ENCODE assay signal across 8 cellular contexts in genomic region chr6:47308674-47309325, GRCh38. TPM values are rescaled to one million over a fixed set of nuclear protein-coding genes. Genes with fewer than 3 reads are reported as not detected.
DNase-seq lines count a peak whose midpoint lies in the region; ATAC-seq and TF ChIP-seq lines count a peak whose summit lies in the region.

No MANE protein-coding gene starts in this region.

- H3K27me3 ChIP-seq in HUES64 (ENCODE audit: insufficient read depth, low read length) (no peaks in the 10 kb centered on the region), ovary (no peaks in the 10 kb centered on the region)

- H3K27ac Mint-ChIP-seq in activated T-helper 1 cell treated with anti-CD3 and anti-CD28 coated beads, Interleukin-12 subunit alpha, Interleukin-12 subunit beta, Interleukin-2, Interleukin-4 antibody, amounts not matched to agents 30 ng/mL and 10 ng/mL and 1 ng/mL, durations not matched to agents 14 hours and 24 hours and 36 hours: no peak overlapping the region

- H3K4me1 ChIP-seq in HUES64 (ENCODE audit: insufficient read depth, low read length) (peaks cover 34% of the 10 kb centered on the region), ovary (ENCODE audit: insufficient read depth) (peaks cover 2% of the 10 kb centered on the region)

- H3K27me3 Mint-ChIP-seq in activated T-helper 1 cell treated with anti-CD3 and anti-CD28 coated beads, Interleukin-12 subunit alpha, Interleukin-12 subunit beta, Interleukin-2, Interleukin-4 antibody, amounts not matched to agents 30 ng/mL and 10 ng/mL and 1 ng/mL, durations not matched to agents 14 hours and 24 hours and 36 hours (ENCODE audit: insufficient read depth): peaks cover 49% of the 10 kb centered on the region

- TF ChIP-seq EP300 in ovary (IDR thresholded peaks at IDR 0.05): no peak

- peaks cover 16% of the 10 kb centered on the region for H3K4me1 Mint-ChIP-seq in activated T-helper 1 cell treated with anti-CD3 and anti-CD28 coated beads, Interleukin-12 subunit alpha, Interleukin-12 subunit beta, Interleukin-2, Interleukin-4 antibody, amounts not matched to agents 30 ng/mL and 10 ng/mL and 1 ng/mL, durations not matched to agents 14 hours and 24 hours and 36 hours (ENCODE audit: low read depth)

- peak overlapping the region; percentile 92 for H3K9ac ChIP-seq in HUES64 (ENCODE audit: low read depth, low read length)

- TF ChIP-seq POLR2A in ovary (IDR thresholded peaks at IDR 0.05): no peak

- H3K9me3 ChIP-seq in HUES64 (ENCODE audit: insufficient read depth, low read depth, low read length): no peaks in the 10 kb centered on the region
- H3K9me3 ChIP-seq in ovary: no peaks in the 10 kb centered on the region

- H3K4me3 Mint-ChIP-seq in activated T-helper 1 cell treated with anti-CD3 and anti-CD28 coated beads, Interleukin-12 subunit alpha, Interleukin-12 subunit beta, Interleukin-2, Interleukin-4 antibody, amounts not matched to agents 30 ng/mL and 10 ng/mL and 1 ng/mL, durations not matched to agents 14 hours and 24 hours and 36 hours: peak overlapping the region; percentile 65

- DNase-seq in activated T-helper 1 cell treated with anti-CD3 and anti-CD28 coated beads, Interleukin-12 subunit alpha, Interleukin-12 subunit beta, Interleukin-2, Interleukin-4 antibody, amounts not matched to agents 30 ng/mL and 10 ng/mL and 1 ng/mL, durations not matched to agents 14 hours and 24 hours and 36 hours (ENCODE audit: low spot score): no peak
- peak in 39 of 42 donors; percentile 8 to 68 (median 33) for DNase-seq in head of caudate nucleus
- peak; percentile 14 to 42 (median 19) for DNase-seq in ovary
- DNase-seq in NCI-H2107 (lab: John Stamatoyannopoulos, UW): no peak
- no peak for DNase-seq in NCI-H128 (lab: John Stamatoyannopoulos, UW; ENCODE audit: unreplicated experiment)

- under 1% methylated on average over 48 of the region's 49 CpGs for WGBS in HUES64
- WGBS in ovary, 3 donors: 0 to 2% (median 0%) methylated on average over 49 of the region's 49 CpGs

- H3K27ac ChIP-seq in C4-2B: peak overlapping the region; percentile 74
- H3K27ac ChIP-seq in HUES64 (ENCODE audit: low read depth, low read length): no peak overlapping the region; the same call in 1 of the 2 replicates
- H3K27ac ChIP-seq in ovary: peak overlapping the region; percentile 33 to 43

- H3K4me3 ChIP-seq in HUES64 (ENCODE audit: low read length): peak overlapping the region; percentile 79
- peak overlapping the region; percentile 58 for H3K4me3 ChIP-seq in ovary

- H3K9me3 Mint-ChIP-seq in activated T-helper 1 cell treated with anti-CD3 and anti-CD28 coated beads, Interleukin-12 subunit alpha, Interleukin-12 subunit beta, Interleukin-2, Interleukin-4 antibody, amounts not matched to agents 30 ng/mL and 10 ng/mL and 1 ng/mL, durations not matched to agents 14 hours and 24 hours and 36 hours: no peaks in the 10 kb centered on the region

- intact Hi-C loops in activated T-helper 1 cell treated with anti-CD3 and anti-CD28 coated beads, Interleukin-12 subunit alpha, Interleukin-12 subunit beta, Interleukin-2, Interleukin-4 antibody, amounts not matched to agents 30 ng/mL and 10 ng/mL and 1 ng/mL, durations not matched to agents 14 hours and 24 hours and 36 hours (cut with micrococcal nuclease): no loop called here
- intact Hi-C loops in head of caudate nucleus (cut with DNase I) (loop anchor here (5.0 to 10.0 kb wide), 2 partner anchors 211 to 454 kb away; no protein-coding TSS in a partner anchor), ovary (cut with DNase I) (loop anchor here in 3 of 4 donors (2.0 to 10.0 kb wide), 8 partner anchors 61 to 460 kb away; no protein-coding TSS in a partner anchor)

- peaks cover 2% of the 10 kb centered on the region for H3K36me3 Mint-ChIP-seq in activated T-helper 1 cell treated with anti-CD3 and anti-CD28 coated beads, Interleukin-12 subunit alpha, Interleukin-12 subunit beta, Interleukin-2, Interleukin-4 antibody, amounts not matched to agents 30 ng/mL and 10 ng/mL and 1 ng/mL, durations not matched to agents 14 hours and 24 hours and 36 hours (ENCODE audit: low read depth)

- H3K36me3 ChIP-seq in HUES64 (ENCODE audit: insufficient read depth, low read length) (peaks cover 11% of the 10 kb centered on the region; the same call in 1 of the 2 replicates), ovary (no peaks in the 10 kb centered on the region)

- TF ChIP-seq CTCF in C4-2B (conservative IDR thresholded peaks at IDR 0.05) (no peak), ovary (IDR thresholded peaks at IDR 0.05) (no peak)

- ATAC-seq in GM19023 (IDR thresholded peaks at IDR 0.05; ENCODE audit: unreplicated experiment): peak; percentile 1

RNA-seq across cellular contexts. Expression of gene TNFRSF21, which starts 0.9 kb away (rescaled TPM):
- 30.3 TPM for polyA plus RNA-seq in HUES64 (2013, experiment 1 of 2)
- polyA plus RNA-seq in HUES64 (2013, experiment 2 of 2): 34.0 TPM
- total RNA-seq in activated T-helper 1 cell treated with anti-CD3 and anti-CD28 coated beads, Interleukin-12 subunit alpha, Interleukin-12 subunit beta, Interleukin-2, Interleukin-4 antibody, amounts not matched to agents 30 ng/mL and 10 ng/mL and 1 ng/mL, durations not matched to agents 14 hours and 24 hours and 36 hours: 3.5 and 4.2 TPM in 2 replicates
- 10 to 100 TPM in 6 of 7 donors, 1 to 10 TPM in 1; 4.9 to 15.1 (median 13.5) TPM for total RNA-seq in ovary
- polyA plus RNA-seq in ovary: 10 to 100 TPM in 1 of 2 donors, 1 to 10 TPM in 1; 6.9 to 18.3 TPM

Comparison
In these comparisons a context has a peak if more than half of its experiments do, and no peak if none do; other contexts are left out.
1. DNase-seq: peak in head of caudate nucleus (39 of 42) and ovary (5 of 5); none in activated T-helper 1 cell treated with anti-CD3 and anti-CD28 coated beads, Interleukin-12 subunit alpha, Interleukin-12 subunit beta, Interleukin-2, Interleukin-4 antibody, amounts not matched to agents 30 ng/mL and 10 ng/mL and 1 ng/mL, durations not matched to agents 14 hours and 24 hours and 36 hours (single experiment), NCI-H2107 (single experiment) and NCI-H128 (single experiment).